In the genomic region with DNA sequence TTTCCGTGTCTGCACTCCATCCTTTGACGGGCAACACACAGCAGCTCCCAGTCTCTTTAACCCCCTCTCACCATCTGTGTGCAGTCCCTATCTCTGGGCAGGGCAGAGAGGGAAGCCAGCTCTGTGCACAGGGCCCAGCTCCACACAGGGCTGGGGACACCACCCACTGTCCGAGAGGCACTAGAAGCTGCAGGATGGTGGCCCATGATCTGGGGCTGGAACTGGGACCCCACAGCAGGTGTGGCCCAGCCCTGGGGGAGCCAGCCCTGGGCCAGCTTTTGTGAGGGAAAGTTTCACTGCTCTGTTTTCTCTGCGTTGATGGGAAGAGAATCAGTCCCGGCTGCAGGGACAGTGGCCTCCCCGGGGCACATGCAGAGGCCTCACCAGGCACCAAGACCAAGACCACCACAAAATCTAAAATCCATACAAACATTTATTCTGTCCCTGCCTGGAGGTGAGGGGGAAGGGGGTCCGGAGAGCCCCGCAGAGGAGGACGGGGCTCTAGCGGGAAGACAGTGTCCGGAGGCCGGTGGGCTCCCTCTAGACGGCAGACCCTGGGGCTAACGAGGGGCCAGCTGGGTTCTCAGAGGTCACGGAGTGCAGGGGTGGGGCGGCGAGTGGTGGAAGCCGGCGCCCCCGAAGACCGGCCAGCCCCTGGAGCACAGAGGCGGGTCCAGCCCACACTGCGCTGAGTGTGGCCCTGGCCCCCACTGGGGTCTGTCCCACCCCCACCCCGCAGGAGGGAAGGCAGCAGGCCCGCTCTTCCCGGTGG, we compare ENCODE assay signal across 21 cellular contexts.
"Had no signal": no experiment of that assay in that cellular context is flagged by ENCODE, and none has a peak within 500 bp of the region (broad histone marks: within the 10 kb centered on the region; RNA-seq: fewer than 3 reads in every experiment).

No MANE protein-coding gene starts in this region.

- H3K9me3 Mint-ChIP-seq: activated B cell treated with CpG ODN at 0.5 μM for 24 hours; activated naive CD4-positive, alpha-beta T cell treated with anti-CD3 and anti-CD28 coated beads, Interleukin-2, amount 50 U/mL, for 72 hours; naive B cell; stimulated activated memory B cell treated with anti-CD40 and anti-IgM and Interleukin-4, amounts not matched to agents 10 μg/mL and 1 μg/mL and 100 μg/mL, for 72 hours had no signal

- H3K27me3 ChIP-seq: gastroesophageal sphincter, heart left ventricle, sigmoid colon, vagina had no signal

- H3K27ac Mint-ChIP-seq: activated B cell treated with CpG ODN at 0.5 μM for 24 hours; activated CD4-positive, alpha-beta T cell treated with anti-CD3 and anti-CD28 coated beads for 36 hours; activated naive CD4-positive, alpha-beta T cell treated with anti-CD3 and anti-CD28 coated beads, Interleukin-2, amount 50 U/mL, for 72 hours; brain; stimulated activated memory B cell treated with anti-CD40 and anti-IgM and Interleukin-4, amounts not matched to agents 10 μg/mL and 1 μg/mL and 100 μg/mL, for 72 hours had no signal

- H3K27me3 Mint-ChIP-seq: activated B cell treated with CpG ODN at 0.5 μM for 24 hours; activated CD4-positive, alpha-beta T cell treated with anti-CD3 and anti-CD28 coated beads for 36 hours; brain; naive B cell; stimulated activated memory B cell treated with anti-CD40 and anti-IgM and Interleukin-4, amounts not matched to agents 10 μg/mL and 1 μg/mL and 100 μg/mL, for 72 hours had no signal

- H3K4me2 ChIP-seq: smooth muscle cell had no signal

- DNase-seq: activated B cell treated with CpG ODN at 0.5 μM for 24 hours; activated CD4-positive, alpha-beta T cell treated with anti-CD3 and anti-CD28 coated beads for 36 hours; activated CD4-positive, alpha-beta T cell treated with anti-CD3 and anti-CD28 coated beads, Interleukin-2, amount 50 U/mL, for 48 hours; activated T-cell treated with anti-CD3 and anti-CD28 coated beads, Interleukin-2, amount 50 U/mL, for 48 hours; aorta; islet precursor cell; left cardiac atrium; mesendoderm; naive B cell; posterior cingulate gyrus; sigmoid colon; stimulated activated CD4-positive, alpha-beta T cell treated with anti-CD3 and anti-CD28 coated beads, Interleukin-15, amount 100 ng/mL, for 24 hours; trophoblast cell had no signal

- H3K9me3 ChIP-seq: gastroesophageal sphincter, heart left ventricle, sigmoid colon, vagina had no signal

- H3K27ac ChIP-seq: epithelial cell of prostate, gastroesophageal sphincter, heart left ventricle, sigmoid colon, vagina had no signal

- ATAC-seq: activated CD4-positive, alpha-beta T cell treated with anti-CD3 and anti-CD28 coated beads for 36 hours; activated naive CD4-positive, alpha-beta T cell treated with anti-CD3 and anti-CD28 coated beads, Interleukin-2, amount 50 U/mL, for 72 hours; gastroesophageal sphincter; heart left ventricle; left cardiac atrium; stimulated activated memory B cell treated with anti-CD40 and anti-IgM and Interleukin-4, amounts not matched to agents 10 μg/mL and 1 μg/mL and 100 μg/mL, for 72 hours had no signal

- H3K4me3 Mint-ChIP-seq: activated B cell treated with CpG ODN at 0.5 μM for 24 hours; activated CD4-positive, alpha-beta T cell treated with anti-CD3 and anti-CD28 coated beads for 36 hours; brain; naive B cell; stimulated activated memory B cell treated with anti-CD40 and anti-IgM and Interleukin-4, amounts not matched to agents 10 μg/mL and 1 μg/mL and 100 μg/mL, for 72 hours had no signal

- H3K4me3 ChIP-seq: gastroesophageal sphincter, heart left ventricle, sigmoid colon, smooth muscle cell, vagina had no signal
